In the genomic region with DNA sequence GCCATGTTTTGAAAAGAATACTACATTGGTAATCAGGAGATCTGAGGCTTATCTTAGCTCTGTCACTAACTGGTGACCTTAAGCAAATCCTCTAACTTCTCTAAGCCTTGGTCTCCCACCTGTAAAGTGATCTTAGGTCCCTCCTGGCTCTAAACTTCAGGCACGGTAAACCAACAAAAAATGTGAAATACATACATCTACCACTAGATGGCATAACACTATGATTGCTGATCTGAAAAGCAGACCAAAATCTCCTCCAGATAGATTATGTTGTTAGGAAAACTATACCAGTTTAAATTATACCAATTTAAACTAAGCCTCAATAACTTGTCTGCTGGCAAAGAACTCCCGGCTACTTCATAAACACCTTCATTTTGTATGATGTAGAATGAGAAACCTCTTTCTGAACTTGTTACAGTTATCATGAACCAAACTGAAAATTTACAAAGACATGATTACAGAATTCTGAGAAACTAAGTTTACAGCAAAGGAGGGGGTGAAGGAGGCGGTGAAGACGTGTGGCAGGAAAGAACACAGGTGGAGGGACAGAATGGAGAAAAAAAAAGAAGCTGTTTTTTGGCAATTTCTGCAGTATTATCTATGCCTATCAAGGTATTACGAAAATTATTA, we compare ENCODE assay signal across 9 cellular contexts.
A peak's percentile ranks its signal among the peaks of the same experiment; 100 is the strongest.
DNase-seq lines count a peak whose midpoint lies in the region; FAIRE-seq and TF ChIP-seq lines count a peak whose summit lies in the region.
"Had no signal": no experiment of that assay in that cellular context is flagged by ENCODE, and none has a peak within 500 bp of the region (broad histone marks: within the 10 kb centered on the region; RNA-seq: fewer than 3 reads in every experiment).

No MANE protein-coding gene starts in this region.

- peak; percentile 12 for FAIRE-seq in endometrium (lab: Jason Lieb, UNC)

- H3K36me3 ChIP-seq in Peyer's patch, result no peaks in the 10 kb centered on the region

- H3K4me1 Mint-ChIP-seq in activated naive CD8-positive, alpha-beta T cell treated with anti-CD3 and anti-CD28 coated beads for 36 hours, result no peaks in the 10 kb centered on the region

- in situ Hi-C loops in KBM-7 (cut with MboI; ENCODE audit: low pct_unique_long_range_greater_than_20kb, low sequenced_read_pairs), result no loop called here

- H3K4me1 ChIP-seq in Peyer's patch, result no peaks in the 10 kb centered on the region

- no peaks in the 10 kb centered on the region for H3K27me3 ChIP-seq in Peyer's patch
- H3K27me3 ChIP-seq: BLaER1 treated with 17β-estradiol and CSF1 and Interleukin-3, amounts not matched to agents 10 nM and 100 nM had no signal

- peaks cover 3% of the 10 kb centered on the region for H3K36me3 Mint-ChIP-seq in activated naive CD8-positive, alpha-beta T cell treated with anti-CD3 and anti-CD28 coated beads for 36 hours

- H3K27me3 Mint-ChIP-seq in activated naive CD8-positive, alpha-beta T cell treated with anti-CD3 and anti-CD28 coated beads for 36 hours, result no peaks in the 10 kb centered on the region

- TF ChIP-seq CTCF in Peyer's patch (IDR thresholded peaks at IDR 0.05), result peak; percentile 57 to 85 (median 80)

- no peak overlapping the region for H3K4me3 Mint-ChIP-seq in activated naive CD8-positive, alpha-beta T cell treated with anti-CD3 and anti-CD28 coated beads for 36 hours

- no peak for TF ChIP-seq POLR2A in Peyer's patch (IDR thresholded peaks at IDR 0.05)

- DNase-seq in NCI-H1092 treated with DMSO at 0.1 percent for 48 hours (lab: John Stamatoyannopoulos, UW) (peak; percentile 48), NCI-H1092 (lab: John Stamatoyannopoulos, UW) (no peak), KBM-7 (peak; percentile 77), Peyer's patch (no peak), midbrain (lab: John Stamatoyannopoulos, UW) (peak; percentile 50)
- no peak for DNase-seq in activated naive CD8-positive, alpha-beta T cell treated with anti-CD3 and anti-CD28 coated beads for 36 hours
- no peak for DNase-seq in effector CD8-positive, alpha-beta T cell (lab: John Stamatoyannopoulos, UW)

- no peak overlapping the region for H3K27ac Mint-ChIP-seq in activated naive CD8-positive, alpha-beta T cell treated with anti-CD3 and anti-CD28 coated beads for 36 hours

- no peak overlapping the region for H3K27ac ChIP-seq in Peyer's patch
- H3K27ac ChIP-seq: BLaER1 treated with 17β-estradiol and CSF1 and Interleukin-3, amounts not matched to agents 10 nM and 100 nM had no signal

- H3K4me3 ChIP-seq in Peyer's patch, result no peak overlapping the region
- H3K4me3 ChIP-seq: BLaER1 treated with 17β-estradiol and CSF1 and Interleukin-3, amounts not matched to agents 10 nM and 100 nM had no signal

- H3K9me3 Mint-ChIP-seq in activated naive CD8-positive, alpha-beta T cell treated with anti-CD3 and anti-CD28 coated beads for 36 hours, result peaks cover 8% of the 10 kb centered on the region

- no peaks in the 10 kb centered on the region for H3K9me3 ChIP-seq in Peyer's patch

Comparison
In these comparisons a context has a peak if more than half of its experiments do, and no peak if none do; other contexts are left out.
1. DNase-seq: peak in NCI-H1092 treated with DMSO at 0.1 percent for 48 hours (single experiment), KBM-7 (single experiment) and midbrain (single experiment); none in NCI-H1092 (single experiment), Peyer's patch (0 of 3), activated naive CD8-positive, alpha-beta T cell treated with anti-CD3 and anti-CD28 coated beads for 36 hours (single experiment) and effector CD8-positive, alpha-beta T cell (single experiment).